20 cellular contexts compared by ENCODE assay signal in the genomic region with DNA sequence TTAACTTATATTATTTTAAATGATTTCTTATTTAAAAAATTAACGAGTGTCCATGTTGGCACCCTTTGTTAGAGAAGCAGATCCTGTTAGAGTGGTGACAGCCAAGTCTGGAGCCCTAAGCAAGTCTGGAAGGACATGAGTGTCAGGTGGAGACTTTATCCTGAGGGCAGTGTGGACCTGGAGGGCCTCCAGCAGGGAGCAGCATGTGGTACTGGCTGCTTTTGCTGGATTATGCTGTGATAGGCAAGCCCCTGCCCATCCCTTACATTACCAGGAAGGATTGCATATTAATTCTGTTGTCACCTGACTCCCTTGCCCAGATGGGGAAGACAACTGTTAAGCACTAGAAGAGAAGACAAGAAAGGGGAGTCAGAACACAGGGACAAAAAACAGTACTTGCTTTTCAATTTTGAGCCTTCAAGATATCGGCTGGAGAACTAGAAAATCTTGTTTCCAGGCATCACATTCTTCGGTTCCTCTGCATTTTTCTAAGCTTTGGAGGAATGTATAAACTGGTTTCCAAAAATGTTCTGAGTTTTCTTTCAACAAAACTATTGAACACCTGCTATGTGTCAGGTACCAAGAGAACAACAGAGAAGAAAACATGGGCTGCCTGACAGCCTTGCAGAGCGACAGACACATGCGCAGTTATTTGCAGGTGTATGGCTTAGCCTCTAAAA. TPM values are rescaled to one million over a fixed set of nuclear protein-coding genes. Genes with fewer than 3 reads are reported as not detected.
DNase-seq lines count a peak whose midpoint lies in the region; ATAC-seq, FAIRE-seq and TF ChIP-seq lines count a peak whose summit lies in the region.
"Had no signal": no experiment of that assay in that cellular context is flagged by ENCODE, and none has a peak within 500 bp of the region (broad histone marks: within the 10 kb centered on the region; RNA-seq: fewer than 3 reads in every experiment).

No MANE protein-coding gene starts in this region.

- H3K9me3 ChIP-seq in small intestine (ENCODE audit: control insufficient read depth, low read depth), result no peaks in the 10 kb centered on the region
- H3K9me3 ChIP-seq: Peyer's patch had no signal

- ATAC-seq in foreskin keratinocyte, result peak; percentile 47
- ATAC-seq: naive thymus-derived CD4-positive, alpha-beta T cell; stimulated activated naive CD8-positive, alpha-beta T cell treated with anti-CD3 and anti-CD28 coated beads, Interleukin-15, amount 100 ng/mL, for 72 hours had no signal

- H3K27me3 ChIP-seq in foreskin keratinocyte (no peaks in the 10 kb centered on the region), small intestine (ENCODE audit: control insufficient read depth in 2 of 2, insufficient read depth in 2 of 2, low read length in 2 of 2) (no peaks in the 10 kb centered on the region)
- H3K27me3 ChIP-seq: Peyer's patch had no signal

- no peaks in the 10 kb centered on the region for H3K4me1 ChIP-seq in foreskin keratinocyte
- no peaks in the 10 kb centered on the region for H3K4me1 ChIP-seq in small intestine (ENCODE audit: control insufficient read depth in 2 of 2, insufficient read depth in 1 of 2, low read depth in 1 of 2, low read length in 1 of 2)
- H3K4me1 ChIP-seq: Peyer's patch had no signal

- 83 to 94% (median 85%) methylated on average over 5 of the region's 5 CpGs for WGBS in small intestine, 3 donors

- H3K4me3 ChIP-seq in small intestine (ENCODE audit: low read depth in 1 of 2, low read length in 2 of 2), result no peak overlapping the region
- H3K4me3 ChIP-seq: GM23248, Peyer's patch had no signal

- TF ChIP-seq CTCF in foreskin keratinocyte (conservative IDR thresholded peaks at IDR 0.05), result peak; percentile 43

- FAIRE-seq in small intestine (lab: Jason Lieb, UNC), result no peak
- FAIRE-seq: frontal cortex, islet of Langerhans had no signal

- DNase-seq in DMS53 (lab: John Stamatoyannopoulos, UW), result peak; percentile 5
- DNase-seq in DMS53 treated with DMSO at 0.1 percent for 48 hours (lab: John Stamatoyannopoulos, UW; ENCODE audit: unreplicated experiment), result no peak
- DNase-seq in NCI-H69 (lab: John Stamatoyannopoulos, UW), result peak; percentile 89
- DNase-seq in foreskin keratinocyte, result peak; percentile 29 to 58
- peak; percentile 8 for DNase-seq in small intestine
- DNase-seq in NOMO-1 treated with dmso at 0.1 percent for 144 hours (lab: John Stamatoyannopoulos, UW; ENCODE audit: unreplicated experiment), result no peak
- no peak for DNase-seq in stimulated activated CD4-positive, alpha-beta T cell treated with anti-CD3 and anti-CD28 coated beads, Interleukin-4, amount 100 ng/mL, for 4 hours
- no peak for DNase-seq in NOMO-1 (lab: John Stamatoyannopoulos, UW; ENCODE audit: unreplicated experiment in 2 of 2)
- DNase-seq: activated CD4-positive, alpha-beta T cell treated with anti-CD3 and anti-CD28 coated beads, Interleukin-2, amount 10 ng/mL, durations not matched to agents 7 days and 5 days; anterior cingulate cortex; CD4-positive, alpha-beta T cell; GF-D8; GM23248; naive thymus-derived CD4-positive, alpha-beta T cell; Peyer's patch; retina; stimulated activated naive CD8-positive, alpha-beta T cell treated with anti-CD3 and anti-CD28 coated beads, Interleukin-15, amount 100 ng/mL, for 72 hours; T-helper 2 cell had no signal

- no peak overlapping the region for H3K27ac ChIP-seq in foreskin keratinocyte
- no peak overlapping the region for H3K27ac ChIP-seq in small intestine (ENCODE audit: low read depth in 1 of 2, low read length in 1 of 2)
- H3K27ac ChIP-seq: GM23248, Peyer's patch had no signal

- H3K36me3 ChIP-seq in small intestine (ENCODE audit: control insufficient read depth in 2 of 2, insufficient read depth in 2 of 2, low read length in 2 of 2), result no peaks in the 10 kb centered on the region
- H3K36me3 ChIP-seq: Peyer's patch had no signal

RNA-seq across cellular contexts. Expression of a gene that starts 22.7 kb away (rescaled TPM):
- total RNA-seq in foreskin keratinocyte, result 7.9 and 9.4 TPM in 2 replicates
- 1.4 and 1.5 TPM in 2 replicates for polyA plus RNA-seq in foreskin keratinocyte
- polyA plus RNA-seq in small intestine, result under 1 TPM in 2 of 3 donors, not detected in 1; 0.27 to 0.31 TPM
- total RNA-seq: activated CD4-positive, alpha-beta T cell treated with anti-CD3 and anti-CD28 coated beads, Interleukin-2, amount 10 ng/mL, durations not matched to agents 7 days and 5 days; CD4-positive, alpha-beta T cell had no signal
- polyA plus RNA-seq: naive thymus-derived CD4-positive, alpha-beta T cell had no signal

RNA-seq across cellular contexts. Expression of a gene that starts 23.2 kb away (rescaled TPM):
- total RNA-seq in foreskin keratinocyte, result 57.2 and 58.2 TPM in 2 replicates
- 18.2 and 20.1 TPM in 2 replicates for polyA plus RNA-seq in foreskin keratinocyte
- 1 to 10 TPM; 1.4 to 4.5 (median 3.1) TPM for polyA plus RNA-seq in small intestine
- total RNA-seq: CD4-positive, alpha-beta T cell had no signal

Comparison
In these comparisons a context has a peak if more than half of its experiments do, and no peak if none do; other contexts are left out.
1. DNase-seq: peak in DMS53 (single experiment), NCI-H69 (single experiment), foreskin keratinocyte (2 of 2) and small intestine (single experiment); none in DMS53 treated with DMSO at 0.1 percent for 48 hours (single experiment), NOMO-1 treated with dmso at 0.1 percent for 144 hours (single experiment), stimulated activated CD4-positive, alpha-beta T cell treated with anti-CD3 and anti-CD28 coated beads, Interleukin-4, amount 100 ng/mL, for 4 hours (0 of 2) and NOMO-1 (0 of 2).